In the genomic region with DNA sequence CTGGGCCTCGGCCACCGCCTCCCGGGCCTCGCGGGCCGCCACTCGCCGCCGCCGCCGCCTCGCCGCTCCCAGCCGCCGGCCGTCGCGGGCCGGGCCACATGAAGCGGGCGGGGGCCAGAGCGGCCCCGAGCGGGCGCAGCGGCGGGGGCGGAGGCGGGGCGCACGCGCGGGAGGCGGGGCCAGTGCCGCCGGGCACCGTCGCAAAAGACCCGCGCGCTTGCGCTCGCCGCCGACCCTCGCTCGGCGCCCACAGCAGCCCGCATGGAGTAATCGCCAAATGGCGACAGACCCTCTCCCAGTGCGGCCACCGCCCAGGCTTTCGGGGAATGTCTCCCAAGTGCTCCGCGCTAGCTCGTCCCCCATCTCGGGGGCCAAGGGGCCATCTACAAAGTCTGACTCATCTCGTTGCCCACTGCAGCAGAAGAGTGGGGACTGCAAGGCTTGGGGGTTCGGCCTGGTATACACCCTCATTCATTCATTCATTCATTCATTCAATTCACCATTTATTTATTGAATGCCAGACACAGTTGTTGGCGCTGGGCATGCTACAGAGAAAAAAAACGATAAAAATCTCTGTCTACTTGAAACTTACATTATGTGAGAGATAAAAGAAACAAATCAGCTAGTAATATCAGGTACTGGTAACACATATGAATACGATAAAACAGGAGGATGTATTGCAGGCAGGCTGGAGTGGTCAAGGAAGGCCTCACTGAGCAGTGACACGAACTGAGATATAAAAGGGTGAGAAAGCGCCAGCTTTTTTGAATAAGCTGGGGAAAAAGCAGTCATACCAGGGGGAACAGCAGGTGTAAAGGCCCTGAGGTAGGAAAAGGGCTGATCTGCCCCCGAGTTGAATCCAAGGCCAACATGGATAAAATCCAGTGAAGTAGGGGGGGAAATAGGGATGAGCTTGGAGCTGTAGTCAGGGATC, we compare ENCODE assay signal across 1 cellular context.
A peak's percentile ranks its signal among the peaks of the same experiment; 100 is the strongest.
TF ChIP-seq lines count a peak whose summit lies in the region.

A gene with protein sequence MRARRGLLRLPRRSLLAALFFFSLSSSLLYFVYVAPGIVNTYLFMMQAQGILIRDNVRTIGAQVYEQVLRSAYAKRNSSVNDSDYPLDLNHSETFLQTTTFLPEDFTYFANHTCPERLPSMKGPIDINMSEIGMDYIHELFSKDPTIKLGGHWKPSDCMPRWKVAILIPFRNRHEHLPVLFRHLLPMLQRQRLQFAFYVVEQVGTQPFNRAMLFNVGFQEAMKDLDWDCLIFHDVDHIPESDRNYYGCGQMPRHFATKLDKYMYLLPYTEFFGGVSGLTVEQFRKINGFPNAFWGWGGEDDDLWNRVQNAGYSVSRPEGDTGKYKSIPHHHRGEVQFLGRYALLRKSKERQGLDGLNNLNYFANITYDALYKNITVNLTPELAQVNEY (minus strand): TSS at position 100 of the 934 bp plus-strand sequence. CDS start 188 bp downstream, outside the sequence.

TF ChIP-seq in HEK293, 187 proteins besides CTCF, POLR2A, EP300 and RAD21 (continued from another document):
- peak; percentile 44; the same call in 1 of the 2 replicates for TF ChIP-seq PATZ1 (tag by site-specific recombination; IDR thresholded peaks at IDR 0.05)
- peak; percentile 100 for TF ChIP-seq ZBTB48 (tag by site-specific recombination; IDR thresholded peaks at IDR 0.05)
- peak; percentile 41 for TF ChIP-seq ZNF335 (tag by site-specific recombination; conservative IDR thresholded peaks at IDR 0.05)
- TF ChIP-seq KLF17 (tag by site-specific recombination; IDR thresholded peaks at IDR 0.05), result peak; percentile 50; the same call in 1 of the 2 replicates
- TF ChIP-seq KLF7 (tag by site-specific recombination; IDR thresholded peaks at IDR 0.05; ENCODE audit: borderline replicate concordance), result peak; percentile 93; the same call in 1 of the 2 replicates
- TF ChIP-seq ZNF76 (tag by site-specific recombination; IDR thresholded peaks at IDR 0.05; ENCODE audit: borderline replicate concordance, low read depth), result peak; percentile 59; the same call in 1 of the 2 replicates
- peak; percentile 36; the same call in 1 of the 2 replicates for TF ChIP-seq ZBTB17 (tag by site-specific recombination; IDR thresholded peaks at IDR 0.05)
- TF ChIP-seq ZNF354C (tag by site-specific recombination; IDR thresholded peaks at IDR 0.05; ENCODE audit: borderline replicate concordance, low read depth), result no peak
- TF ChIP-seq KLF8 (tag by site-specific recombination; IDR thresholded peaks at IDR 0.05), result peak; percentile 33
